In genomic region chr3:100260685-100261480, GRCh38 we compare ENCODE assay signal across 8 cellular contexts. TPM values are rescaled to one million over a fixed set of nuclear protein-coding genes. Genes with fewer than 3 reads are reported as not detected.
DNase-seq lines count a peak whose midpoint lies in the region; ATAC-seq and TF ChIP-seq lines count a peak whose summit lies in the region.

TBC1D23 (plus strand) TSS chr3:100260992; CDS start chr3:100261019, 27 bp downstream.

- H3K14ac ChIP-seq in IMR-90 (replicated peaks; ENCODE audit: low read depth, low read length): peak within 1 kb of the TSS; percentile 85

- H3K27me3 Mint-ChIP-seq in endothelial cell (ENCODE audit: unreplicated experiment) (no peaks in the 10 kb centered on the region), mesothelial cell of epicardium (ENCODE audit: low read depth) (no peaks in the 10 kb centered on the region)

- H3K9me2 ChIP-seq in OCI-LY7 (ENCODE audit: insufficient read depth, low read length): no peaks in the 10 kb centered on the region

- peak within 1 kb of the TSS; percentile 80 for H2BK15ac ChIP-seq in IMR-90 (ENCODE audit: low read depth, low read length)

- H3K27ac ChIP-seq in IMR-90 (ENCODE audit: insufficient read depth, low read length) (peak within 1 kb of the TSS; percentile 90), OCI-LY7 (ENCODE audit: low read depth, low read length, poor library complexity, severe bottlenecking) (peak within 1 kb of the TSS; percentile 18)

- H4K5ac ChIP-seq in IMR-90 (ENCODE audit: low read depth, low read length): peak within 1 kb of the TSS; percentile 83

- H3K36me3 ChIP-seq in IMR-90 (ENCODE audit: control insufficient read depth, insufficient read depth, low read length) (no peaks in the 10 kb centered on the region), OCI-LY7 (ENCODE audit: insufficient read depth, low read length) (no peaks in the 10 kb centered on the region)

- DNase-seq in DMS 273 (lab: John Stamatoyannopoulos, UW; ENCODE audit: unreplicated experiment): peak; percentile 100
- peak; percentile 100 for DNase-seq in IMR-90
- DNase-seq in OCI-LY7 (ENCODE audit: low spot score): peak; percentile 99
- peak; percentile 92 for DNase-seq in activated T-cell treated with anti-CD3 and anti-CD28 coated beads for 1 hour (ENCODE audit: low read depth)
- peak; percentile 96 for DNase-seq in endothelial cell (ENCODE audit: low spot score)
- peak; percentile 90 to 93 for DNase-seq in mesothelial cell of epicardium (ENCODE audit: low spot score in 2 of 2, unreplicated experiment in 2 of 2)
- peak; percentile 96 for DNase-seq in stimulated activated CD8-positive, alpha-beta memory T cell treated with anti-CD3 and anti-CD28 coated beads, Interleukin-15, amount 100 ng/mL, for 48 hours (ENCODE audit: low read depth in 2 of 2)

- ATAC-seq in GM21528 (IDR thresholded peaks at IDR 0.05; ENCODE audit: low FRiP score, unreplicated experiment) (peak; percentile 100), IMR-90 (ENCODE audit: low read depth) (peak; percentile 99)

- peak within 1 kb of the TSS; percentile 63 for H3K23ac ChIP-seq in IMR-90 (ENCODE audit: low read depth, low read length)

- POLR2A ChIA-PET in IMR-90 (lab: Charles Lee; ENCODE audit: unreplicated experiment): interaction anchor here (0.6 to 1.3 kb wide), 10 partner anchors 9 to 623 kb away, joined by 3 to 5 read pairs (median 3); no protein-coding TSS in a partner anchor
- POLR2A ChIA-PET in OCI-LY7 (lab: Charles Lee): interaction anchor here (0.7 to 1.9 kb wide), 12 partner anchors 8 to 433 kb away, joined by 3 to 8 read pairs (median 3); partner anchors contain the start of genes LNP1, NIT2 and TOMM70

- H3K56ac ChIP-seq in IMR-90 (ENCODE audit: extremely low read depth, insufficient read depth, low read length): peak within 1 kb of the TSS; percentile 89

- H2AFZ ChIP-seq in IMR-90 (replicated peaks; ENCODE audit: low read length, poor library complexity) (peak within 1 kb of the TSS; percentile 95), OCI-LY7 (ENCODE audit: low read length) (peak within 1 kb of the TSS; percentile 99)

- peak within 1 kb of the TSS; percentile 84 for H3K9ac ChIP-seq in IMR-90 (ENCODE audit: low read depth, low read length)

- H3K9me3 ChIP-seq in IMR-90 (ENCODE audit: control insufficient read depth, insufficient read depth, low read length) (no peaks in the 10 kb centered on the region), OCI-LY7 (ENCODE audit: low read length) (no peaks in the 10 kb centered on the region)

- peak within 1 kb of the TSS; percentile 71 for H3K18ac ChIP-seq in IMR-90 (ENCODE audit: low read depth, low read length)

- H3K4ac ChIP-seq in IMR-90 (ENCODE audit: low read depth, low read length): peak within 1 kb of the TSS; percentile 86

- peak within 1 kb of the TSS; percentile 85 for H2BK120ac ChIP-seq in IMR-90 (ENCODE audit: low read depth, low read length)

- peaks cover 0 to 32% of the 10 kb centered on the region in 2 experiments; a peak in 3 of 4 replicates for H3K79me1 ChIP-seq in IMR-90 (ENCODE audit: low read depth in 1 of 2, low read length in 2 of 2)

- H2BK5ac ChIP-seq in IMR-90 (ENCODE audit: low read depth, low read length, poor library complexity, severe bottlenecking): peak within 1 kb of the TSS; percentile 89

- BruUV-seq in IMR-90 (replicated peaks; lab: Mats Ljungman, UMichigan) (no TSS peak), OCI-LY7 (replicated peaks; lab: Mats Ljungman, UMichigan) (no TSS peak)

- TF ChIP-seq CTCF in IMR-90 (conservative IDR thresholded peaks at IDR 0.05; ENCODE audit: low read depth, low read length) (no peak), OCI-LY7 (conservative IDR thresholded peaks at IDR 0.05; ENCODE audit: low read length) (no peak; the same call in 1 of the 2 replicates), endothelial cell (IDR thresholded peaks at IDR 0.05; ENCODE audit: unreplicated experiment) (no peak), mesothelial cell of epicardium (IDR thresholded peaks at IDR 0.05; ENCODE audit: unreplicated experiment) (no peak)

- no peaks in the 10 kb centered on the region for H3K36me3 Mint-ChIP-seq in endothelial cell (ENCODE audit: low read depth, unreplicated experiment)
- no peaks in the 10 kb centered on the region for H3K36me3 Mint-ChIP-seq in mesothelial cell of epicardium

- WGBS in IMR-90 (ENCODE audit: extremely low coverage in 2 of 2, insufficient read length in 1 of 2), 2 experiments: 8% methylated on average over 5 of the region's 49 CpGs; no CpG with 5 or more reads in 1 of the 2 experiments

- peak within 1 kb of the TSS; percentile 76 for H4K91ac ChIP-seq in IMR-90 (ENCODE audit: insufficient read depth, low read depth, low read length)

- intact Hi-C loops in IMR-90 (cut with micrococcal nuclease): no loop called here
- intact Hi-C loops in OCI-LY7 (cut with micrococcal nuclease; ENCODE audit: unreplicated experiment): loop anchor here (1.0 to 5.0 kb wide), 2 partner anchors 140 to 444 kb away; partner anchors contain the start of genes CMSS1, LNP1 and TOMM70

- CTCF ChIA-PET in IMR-90 (lab: Yijun Ruan, JAX): no interaction called here
- CTCF ChIA-PET in OCI-LY7 (lab: Charles Lee; ENCODE audit: unreplicated experiment): no interaction called here

- H4K20me1 ChIP-seq in IMR-90 (ENCODE audit: insufficient read depth, low read length): peaks cover 18% of the 10 kb centered on the region; the same call in 1 of the 2 replicates
- H4K20me1 ChIP-seq in OCI-LY7 (ENCODE audit: insufficient read depth, low read length): peaks cover 7% of the 10 kb centered on the region; the same call in 1 of the 2 replicates

- H3K4me3 Mint-ChIP-seq in endothelial cell (ENCODE audit: unreplicated experiment): peak within 1 kb of the TSS; percentile 95
- peak within 1 kb of the TSS; percentile 95 for H3K4me3 Mint-ChIP-seq in mesothelial cell of epicardium

- H3K9me3 Mint-ChIP-seq in endothelial cell (ENCODE audit: unreplicated experiment) (no peaks in the 10 kb centered on the region), mesothelial cell of epicardium (no peaks in the 10 kb centered on the region)

- peak; percentile 96 for TF ChIP-seq POLR2A in IMR-90 (IDR thresholded peaks at IDR 0.05; ENCODE audit: low read depth, low read length)

- H2BK20ac ChIP-seq in IMR-90 (ENCODE audit: low read depth, low read length): peak within 1 kb of the TSS; percentile 17

- dilution Hi-C loops in IMR-90 (cut with HindIII; ENCODE audit: low sequenced_read_pairs, unreplicated experiment): no loop called here

- H3K4me1 Mint-ChIP-seq in endothelial cell (ENCODE audit: unreplicated experiment) (peaks cover 22% of the 10 kb centered on the region), mesothelial cell of epicardium (peaks cover 52% of the 10 kb centered on the region)

- H4K8ac ChIP-seq in IMR-90 (ENCODE audit: low read depth in 2 of 2, low read length in 2 of 2): peak within 1 kb of the TSS; percentile 70 to 96

- H3K4me2 ChIP-seq in IMR-90 (ENCODE audit: low read depth, low read length) (peak within 1 kb of the TSS; percentile 98), OCI-LY7 (ENCODE audit: low read length) (peak within 1 kb of the TSS; percentile 90)

- H2AK9ac ChIP-seq in IMR-90 (replicated peaks; ENCODE audit: low read depth, low read length, poor library complexity): peak within 1 kb of the TSS; percentile 99

- H3K9me1 ChIP-seq in IMR-90 (ENCODE audit: insufficient read depth, low read length): no peaks in the 10 kb centered on the region

- H3K4me3 ChIP-seq in IMR-90 (ENCODE audit: insufficient read depth, low read depth, low read length) (peak within 1 kb of the TSS; percentile 86), OCI-LY7 (ENCODE audit: low read depth, low read length, poor library complexity, severe bottlenecking) (peak within 1 kb of the TSS; percentile 91)

- H3K4me1 ChIP-seq in IMR-90 (ENCODE audit: control insufficient read depth, insufficient read depth, low read length): peaks cover 11% of the 10 kb centered on the region
- H3K4me1 ChIP-seq in OCI-LY7 (ENCODE audit: insufficient read depth, low read length, poor library complexity, severe bottlenecking): peaks cover 14% of the 10 kb centered on the region

- in situ Hi-C loops in IMR-90 (cut with MboI; ENCODE audit: low sequenced_read_pairs): no loop called here

- no peaks in the 10 kb centered on the region for H3K27me3 ChIP-seq in IMR-90 (ENCODE audit: control insufficient read depth, insufficient read depth, low read length)

- no peak for TF ChIP-seq RAD21 in IMR-90 (IDR thresholded peaks at IDR 0.05; ENCODE audit: low read length)

- peaks cover 34% of the 10 kb centered on the region for H3K79me2 ChIP-seq in OCI-LY7 (ENCODE audit: insufficient read depth, low read depth, low read length)

- H3K27ac Mint-ChIP-seq in endothelial cell (ENCODE audit: unreplicated experiment) (peak within 1 kb of the TSS; percentile 88), mesothelial cell of epicardium (peak within 1 kb of the TSS; percentile 99)

- H2AK5ac ChIP-seq in IMR-90 (ENCODE audit: low read depth, low read length): peak within 1 kb of the TSS; percentile 91

TF ChIP-seq in IMR-90, 13 proteins besides CTCF, POLR2A, EP300 and RAD21 (continues in another document):
- TF ChIP-seq CEBPB (IDR thresholded peaks at IDR 0.05; ENCODE audit: low read depth, low read length) (no peak), MAZ (IDR thresholded peaks at IDR 0.05; ENCODE audit: borderline replicate concordance, low read depth, low read length) (peak; percentile 95), MAFK (IDR thresholded peaks at IDR 0.05; ENCODE audit: low read depth, low read length) (no peak), CHD1 (IDR thresholded peaks at IDR 0.05; ENCODE audit: low read depth, low read length) (peak; percentile 83; the same call in 1 of the 2 replicates), RFX5 (IDR thresholded peaks at IDR 0.05; ENCODE audit: low read depth, low read length) (no peak), MXI1 (IDR thresholded peaks at IDR 0.05; ENCODE audit: borderline replicate concordance, low read depth, low read length) (0 out of 2 replicates have a peak, but pooled peaks have one; percentile 71), FOS (IDR thresholded peaks at IDR 0.05; ENCODE audit: low read depth, low read length) (0 out of 2 replicates have a peak, but pooled peaks have one; percentile 24), USF2 (IDR thresholded peaks at IDR 0.05; ENCODE audit: low read depth, low read length) (peak; percentile 48)

RNA-seq across cellular contexts. Expression of gene TBC1D23, which starts in this region (rescaled TPM):
- total RNA-seq in IMR-90 (2012; rRNA removed) (67.0 and 123 TPM in 2 replicates), OCI-LY7 (2022) (20.9 and 23.4 TPM in 2 replicates), endothelial cell (ENCODE audit: unreplicated experiment) (31.2 TPM), mesothelial cell of epicardium (31.6 to 34.0 TPM (median 32.7 TPM) in 3 replicates)
- polyA plus RNA-seq in IMR-90 (2012; rRNA removed): 16.3 and 21.2 TPM in 2 replicates
- polyA plus RNA-seq in IMR-90 (2012; cell fraction: cytosol; rRNA removed): 3.2 and 4.0 TPM in 2 replicates
- 3.0 and 24.5 TPM in 2 replicates for polyA plus RNA-seq in IMR-90 (2012; cell fraction: nucleus; rRNA removed; ENCODE audit: low replicate concordance)
- 12.0 and 12.7 TPM in 2 replicates for total RNA-seq in OCI-LY7 (2014; rRNA removed; shearing (Covaris generic))

Comparison
In these comparisons a context has a peak if more than half of its experiments do, and no peak if none do; other contexts are left out.
1. Peak in every context shown above with its lines: DNase-seq, ATAC-seq, H3K4me3 ChIP-seq and H3K27ac ChIP-seq.